ENCODE assay signal across 11 cellular contexts in the genomic region with DNA sequence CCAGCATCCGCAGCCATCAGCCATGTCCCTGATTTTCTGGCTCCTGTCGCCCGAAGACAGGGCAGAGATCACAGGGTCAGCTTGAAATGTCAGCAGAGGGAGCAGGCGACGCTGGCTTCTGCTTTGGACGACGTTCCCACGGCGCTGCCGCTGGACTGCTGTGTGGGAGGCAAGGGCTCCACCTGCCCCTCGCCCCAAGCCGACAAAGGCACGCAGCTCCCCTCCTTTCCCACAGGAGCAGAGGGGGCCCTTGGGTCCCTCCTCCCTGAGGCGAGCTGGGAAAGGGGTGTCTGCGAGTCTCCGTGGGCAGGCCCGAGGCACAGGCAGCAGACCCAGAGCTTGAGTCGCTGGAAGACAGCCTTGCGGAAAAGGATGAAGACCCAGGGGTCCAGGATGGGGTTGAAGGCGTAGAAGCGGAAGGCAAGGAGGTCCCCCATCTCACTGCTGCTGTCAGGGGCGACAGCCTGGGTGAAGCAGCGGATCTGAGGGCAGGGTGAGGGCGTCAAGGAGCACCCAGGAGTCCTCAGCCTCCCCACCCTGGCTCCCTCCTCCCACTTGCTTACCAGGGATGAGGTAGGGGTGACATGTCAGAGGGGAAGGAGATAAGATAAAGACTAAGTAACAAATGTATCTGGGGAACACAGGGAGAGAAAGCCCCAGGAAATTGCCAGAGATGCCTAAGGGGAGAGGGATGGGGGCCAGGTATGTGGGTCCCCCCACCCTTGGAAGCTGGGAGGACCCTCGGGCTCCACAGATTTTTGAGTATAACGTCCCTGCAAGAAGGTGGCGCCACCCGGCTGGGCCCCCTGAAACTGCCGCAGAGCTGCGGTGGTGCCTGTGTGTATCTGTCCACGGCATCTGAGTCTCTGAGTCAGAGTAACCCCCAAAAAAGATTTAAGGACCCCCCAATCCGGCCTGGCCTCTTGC. TPM values are rescaled to one million over a fixed set of nuclear protein-coding genes. Genes with fewer than 3 reads are reported as not detected.
DNase-seq lines count a peak whose midpoint lies in the region; ATAC-seq and TF ChIP-seq lines count a peak whose summit lies in the region.
"Had no signal": no experiment of that assay in that cellular context is flagged by ENCODE, and none has a peak within 500 bp of the region (broad histone marks: within the 10 kb centered on the region; RNA-seq: fewer than 3 reads in every experiment).

No MANE protein-coding gene starts in this region.

- no peaks in the 10 kb centered on the region for H3K27me3 Mint-ChIP-seq in activated T-helper 1 cell treated with anti-CD3 and anti-CD28 coated beads, Interleukin-12 subunit alpha, Interleukin-12 subunit beta, Interleukin-2, Interleukin-4 antibody, amounts not matched to agents 30 ng/mL and 10 ng/mL and 1 ng/mL, durations not matched to agents 14 hours and 24 hours and 36 hours (ENCODE audit: insufficient read depth)

- ATAC-seq in HG03196 (IDR thresholded peaks at IDR 0.05; ENCODE audit: unreplicated experiment) (no peak), HG02885 (IDR thresholded peaks at IDR 0.05; ENCODE audit: poor library complexity, unreplicated experiment) (no peak)

- H3K4me3 ChIP-seq in right atrium auricular region, result peak overlapping the region; percentile 19 to 25
- peak overlapping the region in 2 of 3 donors; percentile 32 to 35 for H3K4me3 ChIP-seq in skeletal muscle tissue (ENCODE audit: low read length in 3 of 3)
- H3K4me3 ChIP-seq: SJSA1 had no signal

- peaks cover 69% of the 10 kb centered on the region for H3K4me1 Mint-ChIP-seq in activated T-helper 1 cell treated with anti-CD3 and anti-CD28 coated beads, Interleukin-12 subunit alpha, Interleukin-12 subunit beta, Interleukin-2, Interleukin-4 antibody, amounts not matched to agents 30 ng/mL and 10 ng/mL and 1 ng/mL, durations not matched to agents 14 hours and 24 hours and 36 hours (ENCODE audit: low read depth)

- H3K4me3 Mint-ChIP-seq in activated T-helper 1 cell treated with anti-CD3 and anti-CD28 coated beads, Interleukin-12 subunit alpha, Interleukin-12 subunit beta, Interleukin-2, Interleukin-4 antibody, amounts not matched to agents 30 ng/mL and 10 ng/mL and 1 ng/mL, durations not matched to agents 14 hours and 24 hours and 36 hours, result peak overlapping the region; percentile 94
- H3K4me3 Mint-ChIP-seq: immature natural killer cell had no signal

- H3K27me3 ChIP-seq in right atrium auricular region (no peaks in the 10 kb centered on the region), skeletal muscle tissue (ENCODE audit: control insufficient read depth in 3 of 3, insufficient read depth in 3 of 3, low read length in 3 of 3) (peaks cover 0 to 3% (median 0%) of the 10 kb centered on the region in 3 donors)
- H3K27me3 ChIP-seq: SJSA1 had no signal

- DNase-seq in activated T-helper 1 cell treated with anti-CD3 and anti-CD28 coated beads, Interleukin-12 subunit alpha, Interleukin-12 subunit beta, Interleukin-2, Interleukin-4 antibody, amounts not matched to agents 30 ng/mL and 10 ng/mL and 1 ng/mL, durations not matched to agents 14 hours and 24 hours and 36 hours (ENCODE audit: low spot score), result no peak
- DNase-seq in right atrium auricular region (ENCODE audit: low spot score) (no peak), DMS53 treated with DMSO at 0.1 percent for 48 hours (lab: John Stamatoyannopoulos, UW; ENCODE audit: unreplicated experiment) (no peak), NCI-H446 treated with DMSO at 0.1 percent for 48 hours (lab: John Stamatoyannopoulos, UW) (no peak)
- DNase-seq: immature natural killer cell had no signal

- peak overlapping the region; percentile 65 to 71 for H3K27ac ChIP-seq in right atrium auricular region
- H3K27ac ChIP-seq in skeletal muscle tissue (ENCODE audit: low read depth, low read length), result peak overlapping the region; percentile 40
- H3K27ac ChIP-seq: SJSA1 had no signal

- H3K4me1 ChIP-seq in right atrium auricular region, result peaks cover 0 to 81% of the 10 kb centered on the region in 2 donors
- H3K4me1 ChIP-seq in skeletal muscle tissue (ENCODE audit: control insufficient read depth in 3 of 3, insufficient read depth in 3 of 3, low read length in 3 of 3), result peaks cover 35 to 65% (median 54%) of the 10 kb centered on the region in 3 donors
- H3K4me1 ChIP-seq: SJSA1 had no signal

- H3K9me3 Mint-ChIP-seq in activated T-helper 1 cell treated with anti-CD3 and anti-CD28 coated beads, Interleukin-12 subunit alpha, Interleukin-12 subunit beta, Interleukin-2, Interleukin-4 antibody, amounts not matched to agents 30 ng/mL and 10 ng/mL and 1 ng/mL, durations not matched to agents 14 hours and 24 hours and 36 hours, result no peaks in the 10 kb centered on the region
- H3K9me3 Mint-ChIP-seq: immature natural killer cell had no signal

- TF ChIP-seq CTCF in GM12874 (IDR thresholded peaks at IDR 0.05; ENCODE audit: insufficient read depth, low read depth, low read length) (peak; percentile 17; the same call in 1 of the 2 replicates), right atrium auricular region (IDR thresholded peaks at IDR 0.05) (no peak)

- H3K27ac Mint-ChIP-seq in activated T-helper 1 cell treated with anti-CD3 and anti-CD28 coated beads, Interleukin-12 subunit alpha, Interleukin-12 subunit beta, Interleukin-2, Interleukin-4 antibody, amounts not matched to agents 30 ng/mL and 10 ng/mL and 1 ng/mL, durations not matched to agents 14 hours and 24 hours and 36 hours, result peak overlapping the region; percentile 97
- H3K27ac Mint-ChIP-seq: immature natural killer cell had no signal

- no peaks in the 10 kb centered on the region for H3K36me3 ChIP-seq in right atrium auricular region
- H3K36me3 ChIP-seq in skeletal muscle tissue (ENCODE audit: control insufficient read depth in 3 of 3, insufficient read depth in 3 of 3, low read length in 3 of 3), result no peaks in the 10 kb centered on the region
- H3K36me3 ChIP-seq: SJSA1 had no signal

- H3K9me3 ChIP-seq in right atrium auricular region (no peaks in the 10 kb centered on the region), skeletal muscle tissue (ENCODE audit: control insufficient read depth in 3 of 3, low read length in 3 of 3) (no peaks in the 10 kb centered on the region)
- H3K9me3 ChIP-seq: SJSA1 had no signal

- intact Hi-C loops in activated T-helper 1 cell treated with anti-CD3 and anti-CD28 coated beads, Interleukin-12 subunit alpha, Interleukin-12 subunit beta, Interleukin-2, Interleukin-4 antibody, amounts not matched to agents 30 ng/mL and 10 ng/mL and 1 ng/mL, durations not matched to agents 14 hours and 24 hours and 36 hours (cut with micrococcal nuclease), result no loop called here

- H3K9ac ChIP-seq in skeletal muscle tissue (ENCODE audit: low read depth in 1 of 3, low read length in 3 of 3), result peak overlapping the region; percentile 43 to 66 (median 50)

- H3K36me3 Mint-ChIP-seq in activated T-helper 1 cell treated with anti-CD3 and anti-CD28 coated beads, Interleukin-12 subunit alpha, Interleukin-12 subunit beta, Interleukin-2, Interleukin-4 antibody, amounts not matched to agents 30 ng/mL and 10 ng/mL and 1 ng/mL, durations not matched to agents 14 hours and 24 hours and 36 hours (ENCODE audit: low read depth), result peaks cover 47% of the 10 kb centered on the region

RNA-seq across cellular contexts. Expression of a gene that starts 3.4 kb away (rescaled TPM):
- 217 and 218 TPM in 2 replicates for total RNA-seq in activated T-helper 1 cell treated with anti-CD3 and anti-CD28 coated beads, Interleukin-12 subunit alpha, Interleukin-12 subunit beta, Interleukin-2, Interleukin-4 antibody, amounts not matched to agents 30 ng/mL and 10 ng/mL and 1 ng/mL, durations not matched to agents 14 hours and 24 hours and 36 hours
- total RNA-seq in right atrium auricular region (10 to 100 TPM in 1 of 2 donors, 1 to 10 TPM in 1; 7.0 to 20.6 TPM), skeletal muscle tissue (3.1 TPM)
- total RNA-seq: SJSA1 had no signal

RNA-seq across cellular contexts. Expression of a gene that starts 14.5 kb away (rescaled TPM):
- total RNA-seq in activated T-helper 1 cell treated with anti-CD3 and anti-CD28 coated beads, Interleukin-12 subunit alpha, Interleukin-12 subunit beta, Interleukin-2, Interleukin-4 antibody, amounts not matched to agents 30 ng/mL and 10 ng/mL and 1 ng/mL, durations not matched to agents 14 hours and 24 hours and 36 hours, result 17.8 and 18.6 TPM in 2 replicates
- not detected for total RNA-seq in right atrium auricular region
- total RNA-seq in skeletal muscle tissue, result not detected
- total RNA-seq: M059J, SJSA1 had no signal

RNA-seq across cellular contexts. Expression of a gene that starts 20.3 kb away (rescaled TPM):
- 568 and 578 TPM in 2 replicates for total RNA-seq in activated T-helper 1 cell treated with anti-CD3 and anti-CD28 coated beads, Interleukin-12 subunit alpha, Interleukin-12 subunit beta, Interleukin-2, Interleukin-4 antibody, amounts not matched to agents 30 ng/mL and 10 ng/mL and 1 ng/mL, durations not matched to agents 14 hours and 24 hours and 36 hours
- total RNA-seq in right atrium auricular region (100 to 1,000 TPM; 210 to 296 TPM), skeletal muscle tissue (55.3 TPM)

RNA-seq across cellular contexts. Expression of a gene that starts 39.5 kb away (rescaled TPM):
- 4.3 and 5.7 TPM in 2 replicates for total RNA-seq in activated T-helper 1 cell treated with anti-CD3 and anti-CD28 coated beads, Interleukin-12 subunit alpha, Interleukin-12 subunit beta, Interleukin-2, Interleukin-4 antibody, amounts not matched to agents 30 ng/mL and 10 ng/mL and 1 ng/mL, durations not matched to agents 14 hours and 24 hours and 36 hours
- 10 to 100 TPM; 23.5 to 25.9 TPM for total RNA-seq in right atrium auricular region
- 7.3 TPM for total RNA-seq in skeletal muscle tissue

Comparison
In these comparisons a context has a peak if more than half of its experiments do, and no peak if none do; other contexts are left out.
1. RNA of a gene that starts 3.4 kb away (total RNA-seq): 217 to 218 TPM in activated T-helper 1 cell treated with anti-CD3 and anti-CD28 coated beads, Interleukin-12 subunit alpha, Interleukin-12 subunit beta, Interleukin-2, Interleukin-4 antibody, amounts not matched to agents 30 ng/mL and 10 ng/mL and 1 ng/mL, durations not matched to agents 14 hours and 24 hours and 36 hours; 7.0 to 20.6 TPM in right atrium auricular region and 3.1 TPM in skeletal muscle tissue (single experiment); every median in the first group is over 10 times any median in the second.
2. RNA of a gene that starts 14.5 kb away (total RNA-seq): 17.8 to 18.6 TPM in activated T-helper 1 cell treated with anti-CD3 and anti-CD28 coated beads, Interleukin-12 subunit alpha, Interleukin-12 subunit beta, Interleukin-2, Interleukin-4 antibody, amounts not matched to agents 30 ng/mL and 10 ng/mL and 1 ng/mL, durations not matched to agents 14 hours and 24 hours and 36 hours; not detected in right atrium auricular region and not detected in skeletal muscle tissue (single experiment); every median in the first group is over 10 times any median in the second.